ENCODE assay signal across 24 cellular contexts in genomic region chr1:93746009-93746408, GRCh38.
DNase-seq lines count a peak whose midpoint lies in the region; ATAC-seq, FAIRE-seq and TF ChIP-seq lines count a peak whose summit lies in the region.
"Had no signal": no experiment of that assay in that cellular context is flagged by ENCODE, and none has a peak within 500 bp of the region (broad histone marks: within the 10 kb centered on the region; RNA-seq: fewer than 3 reads in every experiment).

No MANE protein-coding gene starts in this region.

- H3K4ac ChIP-seq in mesendoderm (ENCODE audit: low read depth, low read length): no peak overlapping the region

- no peak for DNase-seq in MCF 10A (ENCODE audit: unreplicated experiment)
- no peak for DNase-seq in breast epithelium (ENCODE audit: low spot score in 2 of 2)
- no peak for DNase-seq in RWPE1 (ENCODE audit: low spot score)
- no peak for DNase-seq in mesendoderm
- no peak for DNase-seq in foreskin fibroblast
- no peak for DNase-seq in GM12891 (ENCODE audit: insufficient read length, low spot score)
- DNase-seq: BE2C; Caco-2; CD4-positive, CD25-positive, alpha-beta regulatory T cell; DMS53; H7; MG63; NCI-H1048; NCI-H1436; NCI-H1930; NCI-H2171 treated with DMSO at 0.1 percent for 48 hours; NCI-H82; PC-3; RPMI8226; SJCRH30 had no signal

- H3K4me3 Mint-ChIP-seq in MCF 10A (ENCODE audit: unreplicated experiment): no peak overlapping the region
- H3K4me3 Mint-ChIP-seq: CD4-positive, CD25-positive, alpha-beta regulatory T cell had no signal

- peaks cover 13% of the 10 kb centered on the region for H3K9me3 Mint-ChIP-seq in MCF 10A (ENCODE audit: unreplicated experiment)

- H3K36me3 Mint-ChIP-seq in MCF 10A (ENCODE audit: insufficient read depth, unreplicated experiment): peaks cover 9% of the 10 kb centered on the region
- H3K36me3 Mint-ChIP-seq: CD4-positive, CD25-positive, alpha-beta regulatory T cell had no signal

- no peak overlapping the region for H2BK120ac ChIP-seq in mesendoderm (ENCODE audit: low read depth, low read length)

- no peak for TF ChIP-seq POLR2A in breast epithelium (IDR thresholded peaks at IDR 0.05)
- TF ChIP-seq POLR2A in GM12891 (IDR thresholded peaks at IDR 0.05; ENCODE audit: low read depth, low read length): no peak

- H3K4me3 ChIP-seq in breast epithelium (no peak overlapping the region), mesendoderm (ENCODE audit: low read length) (no peak overlapping the region), foreskin fibroblast (ENCODE audit: low read depth in 1 of 2, low read length in 2 of 2) (no peak overlapping the region)
- H3K4me3 ChIP-seq: MG63, SJCRH30 had no signal

- no peaks in the 10 kb centered on the region for H3K9me3 ChIP-seq in breast epithelium
- H3K9me3 ChIP-seq: BE2C, Caco-2, MG63 had no signal

- H3K79me1 ChIP-seq in mesendoderm (ENCODE audit: low read length): no peaks in the 10 kb centered on the region

- H3K27ac Mint-ChIP-seq in MCF 10A (ENCODE audit: low read depth, unreplicated experiment): peak overlapping the region; percentile 9
- H3K27ac Mint-ChIP-seq: CD4-positive, CD25-positive, alpha-beta regulatory T cell had no signal

- H3K9ac ChIP-seq in mesendoderm (ENCODE audit: low read length): no peak overlapping the region

- no peaks in the 10 kb centered on the region for H3K27me3 ChIP-seq in breast epithelium
- H3K27me3 ChIP-seq in mesendoderm (ENCODE audit: insufficient read depth, low read length, poor library complexity): no peaks in the 10 kb centered on the region
- H3K27me3 ChIP-seq: BE2C, MG63, SJCRH30 had no signal

- no peak overlapping the region for H3K18ac ChIP-seq in mesendoderm (ENCODE audit: low read length)

- H3K23ac ChIP-seq in mesendoderm (ENCODE audit: low read length): no peak overlapping the region

- no peaks in the 10 kb centered on the region for H3K27me3 Mint-ChIP-seq in MCF 10A (ENCODE audit: insufficient read depth, unreplicated experiment)

- ATAC-seq in HG03280 (IDR thresholded peaks at IDR 0.05; ENCODE audit: unreplicated experiment) (no peak), HG02623 (IDR thresholded peaks at IDR 0.05; ENCODE audit: unreplicated experiment) (no peak)
- ATAC-seq: PC-3 had no signal

- no peak overlapping the region for H2BK5ac ChIP-seq in mesendoderm (ENCODE audit: low read length)

- H3K36me3 ChIP-seq in breast epithelium (no peaks in the 10 kb centered on the region), mesendoderm (ENCODE audit: control insufficient read depth, insufficient read depth, low read length) (no peaks in the 10 kb centered on the region)
- H3K36me3 ChIP-seq: BE2C, MG63, SJCRH30 had no signal

- H3K4me2 ChIP-seq in mesendoderm (ENCODE audit: low read length): no peak overlapping the region

- no peaks in the 10 kb centered on the region for H3K79me2 ChIP-seq in mesendoderm (ENCODE audit: control insufficient read depth, insufficient read depth, low read length)

- BruUV-seq in MCF 10A (replicated peaks; lab: Mats Ljungman, UMichigan): no TSS peak

- intact Hi-C loops in MCF 10A (cut with micrococcal nuclease): no loop called here
- intact Hi-C loops in breast epithelium (cut with DNase I; ENCODE audit: low total_unique reads): no loop called here

- H4K8ac ChIP-seq in mesendoderm (ENCODE audit: low read depth, low read length): no peak overlapping the region

- TF ChIP-seq CTCF in MCF 10A (IDR thresholded peaks at IDR 0.05; ENCODE audit: unreplicated experiment): no peak
- no peak for TF ChIP-seq CTCF in breast epithelium (IDR thresholded peaks at IDR 0.05)
- TF ChIP-seq CTCF in RWPE1 (conservative IDR thresholded peaks at IDR 0.05; ENCODE audit: low read depth): no peak
- no peak for TF ChIP-seq CTCF in foreskin fibroblast (IDR thresholded peaks at IDR 0.05; ENCODE audit: low read depth, low read length)

- H2BK15ac ChIP-seq in mesendoderm (replicated peaks; ENCODE audit: low read depth): no peak overlapping the region

- no peak overlapping the region for H3K56ac ChIP-seq in mesendoderm (ENCODE audit: low read length)

- H4K5ac ChIP-seq in mesendoderm (ENCODE audit: low read length): no peak overlapping the region

- peaks cover 32% of the 10 kb centered on the region for H3K4me1 Mint-ChIP-seq in MCF 10A (ENCODE audit: insufficient read depth, unreplicated experiment)

- POLR2A ChIA-PET in MCF 10A (lab: Yijun Ruan, JAX) (interaction anchor here (0.7 to 1.9 kb wide), 4 partner anchors 9 to 29 kb away, joined by 3 to 15 read pairs (median 3); no protein-coding TSS in a partner anchor), RWPE1 (lab: Yijun Ruan, JAX; ENCODE audit: low non-redundant PET) (no interaction called here)

- H3K27ac ChIP-seq in breast epithelium (no peak overlapping the region), RWPE1 (peak overlapping the region; percentile 15; the same call in 1 of the 2 replicates), mesendoderm (ENCODE audit: low read depth, low read length) (no peak overlapping the region)
- H3K27ac ChIP-seq: HL-60, SJCRH30 had no signal

- CTCF ChIA-PET in MCF 10A (lab: Yijun Ruan, JAX): interaction anchor here (0.5 kb wide), 1 partner anchor 1062 kb away, joined by 3 read pairs; no protein-coding TSS in a partner anchor
- CTCF ChIA-PET in RWPE1 (lab: Yijun Ruan, JAX): no interaction called here

- FAIRE-seq in GM12891 (lab: Jason Lieb, UNC): no peak
- FAIRE-seq: A204.1 had no signal

- H3K4me1 ChIP-seq in breast epithelium (no peaks in the 10 kb centered on the region), mesendoderm (ENCODE audit: control insufficient read depth, low read depth, low read length) (no peaks in the 10 kb centered on the region)
- H3K4me1 ChIP-seq: Caco-2 had no signal

- peak overlapping the region; percentile 46 for H2AK5ac ChIP-seq in mesendoderm (ENCODE audit: low read length)

- WGBS in mesendoderm (ENCODE audit: extremely low coverage, insufficient coverage, low lambda C conversion rate): no CpG with 5 or more reads among the region's 1 CpG

TF ChIP-seq in GM12891, 5 proteins besides CTCF, POLR2A, EP300 and RAD21:
- no peak for TF ChIP-seq SPI1 (IDR thresholded peaks at IDR 0.05; ENCODE audit: low read depth, low read length)
